In genomic region chr15:58141894-58142293, GRCh38 we compare ENCODE assay signal across 3 cellular contexts.
TF ChIP-seq lines count a peak whose summit lies in the region.

No MANE protein-coding gene starts in this region.

TF ChIP-seq in liver, 16 proteins besides CTCF, POLR2A, EP300 and RAD21:
- TF ChIP-seq YY1 (IDR thresholded peaks at IDR 0.05) (peak; percentile 81), NR2F2 (IDR thresholded peaks at IDR 0.05) (no peak), JUND (IDR thresholded peaks at IDR 0.05) (peak in 1 of 2 donors; percentile 66), RXRA (IDR thresholded peaks at IDR 0.05) (peak; percentile 72 to 86), HNF4A (conservative IDR thresholded peaks at IDR 0.05) (peak; percentile 90), HNF4G (IDR thresholded peaks at IDR 0.05) (peak; percentile 67), REST (IDR thresholded peaks at IDR 0.05) (peak; percentile 91), ATF3 (IDR thresholded peaks at IDR 0.05) (peak; percentile 82), MAX (IDR thresholded peaks at IDR 0.05) (peak; percentile 68), FOXA1 (IDR thresholded peaks at IDR 0.05) (peak; percentile 13), FOXA2 (IDR thresholded peaks at IDR 0.05) (peak; percentile 42), TAF1 (conservative IDR thresholded peaks at IDR 0.05) (peak; percentile 95), EGR1 (IDR thresholded peaks at IDR 0.05; ENCODE audit: low read depth in 2 of 2) (peak in 1 of 2 donors; percentile 30), GABPA (IDR thresholded peaks at IDR 0.05 in 1 of 2, conservative IDR thresholded peaks at IDR 0.05 in 1 of 2) (peak in 1 of 2 donors; percentile 22), ZBTB33 (IDR thresholded peaks at IDR 0.05) (peak; percentile 62), SP1 (IDR thresholded peaks at IDR 0.05) (peak; percentile 75)

TF ChIP-seq in HepG2, 621 proteins besides CTCF, POLR2A, EP300 and RAD21:
- TF ChIP-seq SRF (IDR thresholded peaks at IDR 0.05; ENCODE audit: low read depth, low read length) (no peak), ZFP90 (CRISPR knock-in tag; IDR thresholded peaks at IDR 0.05; ENCODE audit: borderline replicate concordance) (no peak), ZNF687 (CRISPR knock-in tag; IDR thresholded peaks at IDR 0.05) (no peak), ZNF740 (CRISPR knock-in tag; IDR thresholded peaks at IDR 0.05) (no peak), SP140L (CRISPR knock-in tag; IDR thresholded peaks at IDR 0.05; ENCODE audit: borderline replicate concordance) (no peak), ZNF724P (CRISPR knock-in tag; IDR thresholded peaks at IDR 0.05; ENCODE audit: borderline replicate concordance) (no peak), FOXK1 (CRISPR knock-in tag; IDR thresholded peaks at IDR 0.05; ENCODE audit: borderline replicate concordance, low read depth) (no peak), ZNF138 (CRISPR knock-in tag; IDR thresholded peaks at IDR 0.05; ENCODE audit: low read depth) (no peak)
TF ChIP-seq in HepG2: peak in this region for 0.

TF ChIP-seq in H1, 55 proteins besides CTCF, POLR2A, EP300 and RAD21:
- TF ChIP-seq EGR1 (IDR thresholded peaks at IDR 0.05; ENCODE audit: borderline replicate concordance, low read depth, low read length): no peak
- TF ChIP-seq CHD7 (IDR thresholded peaks at IDR 0.05; ENCODE audit: insufficient replicate concordance, low read length): no peak
- TF ChIP-seq TAF7 (optimal IDR thresholded peaks at IDR 0.05; ENCODE audit: borderline replicate concordance, low read depth, low read length): no peak
- TF ChIP-seq PHF8 (conservative IDR thresholded peaks at IDR 0.05; ENCODE audit: low read depth, low read length): no peak
- TF ChIP-seq CTBP2 (IDR thresholded peaks at IDR 0.05; ENCODE audit: borderline replicate concordance, insufficient read depth, insufficient read length, low read length): no peak
- no peak for TF ChIP-seq BRCA1 (IDR thresholded peaks at IDR 0.05; ENCODE audit: low read depth, low read length)
- TF ChIP-seq EZH2 (IDR thresholded peaks at IDR 0.05; ENCODE audit: low read depth, low read length, severe bottlenecking): no peak
